20 cellular contexts compared by ENCODE assay signal in the genomic region with DNA sequence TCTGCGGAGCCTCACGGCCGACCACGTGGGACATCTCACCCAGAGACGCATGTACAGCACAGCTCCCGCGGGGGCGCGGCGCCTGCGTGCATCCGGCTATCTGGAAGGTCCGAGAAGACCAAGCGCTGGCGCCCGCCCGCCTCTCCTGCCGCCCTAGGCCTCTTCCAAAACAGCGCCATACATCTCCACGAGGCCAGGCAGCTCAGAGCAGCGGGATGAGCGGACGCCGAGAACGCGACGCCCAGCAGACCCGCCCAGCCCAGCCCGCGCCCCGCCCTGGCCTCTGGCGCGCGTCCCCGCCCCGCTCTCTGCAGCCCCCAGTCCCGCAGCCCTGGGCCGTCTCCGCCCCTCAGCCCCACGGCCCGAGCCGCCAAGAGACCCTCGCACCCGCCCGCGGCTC.
"Had no signal": no experiment of that assay in that cellular context is flagged by ENCODE, and none has a peak within 500 bp of the region (broad histone marks: within the 10 kb centered on the region; RNA-seq: fewer than 3 reads in every experiment).

No MANE protein-coding gene starts in this region.

- DNase-seq: erythroblast; foreskin keratinocyte; head of caudate nucleus; kidney; left cardiac atrium; mesendoderm; naive thymus-derived CD4-positive, alpha-beta T cell; nephron progenitor cell; sigmoid colon; stimulated activated CD4-positive, alpha-beta T cell treated with anti-CD3 and anti-CD28 coated beads, Interleukin-2, amount 100 ng/mL, for 24 hours; stimulated activated CD4-positive, alpha-beta T cell treated with anti-CD3 and anti-CD28 coated beads, Interleukin-4, amount 100 ng/mL, for 4 hours; stimulated activated naive CD4-positive, alpha-beta T cell treated with Interleukin-2 at 50 U/mL for 16 hours; upper lobe of right lung had no signal

- H3K4me3 ChIP-seq: hepatocyte, sigmoid colon, skin epidermis, tibial nerve, upper lobe of right lung had no signal

- H3K36me3 Mint-ChIP-seq: naive thymus-derived CD4-positive, alpha-beta T cell had no signal

- H3K27me3 ChIP-seq: hepatocyte, right atrium auricular region, upper lobe of right lung, vagina had no signal

- H3K4me3 Mint-ChIP-seq: dendritic cell treated with granulocyte-macrophage colony-stimulating factor and Interleukin-4, amounts not matched to agents 40 ng/mL and 50 ng/mL, for 4 days; nephron progenitor cell had no signal

- H3K4me2 ChIP-seq: hepatocyte had no signal

- H2AFZ ChIP-seq: hepatocyte had no signal

- H3K9me3 ChIP-seq: neutrophil, right atrium auricular region, sigmoid colon, upper lobe of right lung, vagina had no signal

- ATAC-seq: foreskin keratinocyte; naive thymus-derived CD4-positive, alpha-beta T cell; upper lobe of right lung had no signal

- H3K36me3 ChIP-seq: neutrophil, right atrium auricular region, sigmoid colon, tibial nerve, upper lobe of right lung, vagina had no signal

- H3K79me2 ChIP-seq: hepatocyte had no signal

- H3K27ac Mint-ChIP-seq: dendritic cell treated with granulocyte-macrophage colony-stimulating factor and Interleukin-4, amounts not matched to agents 40 ng/mL and 50 ng/mL, for 4 days; naive thymus-derived CD4-positive, alpha-beta T cell; nephron progenitor cell had no signal

- H3K27ac ChIP-seq: foreskin keratinocyte, hepatocyte, neutrophil, right atrium auricular region, sigmoid colon, skin epidermis, tibial nerve, upper lobe of right lung, vagina had no signal

- H3K4me1 ChIP-seq: sigmoid colon, tibial nerve, upper lobe of right lung had no signal
